ENCODE assay signal across 15 cellular contexts in genomic region chr2:97716695-97717617, GRCh38. TPM values are rescaled to one million over a fixed set of nuclear protein-coding genes. Genes with fewer than 3 reads are reported as not detected.
A peak's percentile ranks its signal among the peaks of the same experiment; 100 is the strongest.
DNase-seq lines count a peak whose midpoint lies in the region; ATAC-seq and TF ChIP-seq lines count a peak whose summit lies in the region.
"Had no signal": no experiment of that assay in that cellular context is flagged by ENCODE, and none has a peak within 500 bp of the region (broad histone marks: within the 10 kb centered on the region; RNA-seq: fewer than 3 reads in every experiment).

No MANE protein-coding gene starts in this region.

- peak overlapping the region; percentile 94 to 100 (median 98) for H3K27ac Mint-ChIP-seq in CD8-positive, alpha-beta memory T cell
- H3K27ac Mint-ChIP-seq in T-helper 2 cell treated with Interferon-gamma antibody and Interleukin-4, amounts not matched to agents 5 μg/mL and 100 μg/mL, for 36 hours = peak overlapping the region; percentile 94
- H3K27ac Mint-ChIP-seq in glutamatergic neuron (ENCODE audit: unreplicated experiment) = no peak overlapping the region
- peak overlapping the region; percentile 22 for H3K27ac Mint-ChIP-seq in progenitor cell of endocrine pancreas
- H3K27ac Mint-ChIP-seq: mesothelial cell of epicardium had no signal

- peak overlapping the region; percentile 41 for H3K27ac ChIP-seq in CD8-positive, alpha-beta memory T cell (ENCODE audit: low read depth, low read length)
- H3K27ac ChIP-seq: dorsolateral prefrontal cortex had no signal

- no peaks in the 10 kb centered on the region for H3K9me3 ChIP-seq in CD8-positive, alpha-beta memory T cell (ENCODE audit: low read length)

- peak overlapping the region; percentile 91 for H3K4me3 ChIP-seq in CD8-positive, alpha-beta memory T cell (ENCODE audit: low read length)
- H3K4me3 ChIP-seq: dorsolateral prefrontal cortex had no signal

- TF ChIP-seq CTCF in glutamatergic neuron (IDR thresholded peaks at IDR 0.05; ENCODE audit: partially characterized antibody, unreplicated experiment) (no peak), progenitor cell of endocrine pancreas (IDR thresholded peaks at IDR 0.05; ENCODE audit: unreplicated experiment) (no peak)

- H3K4me1 ChIP-seq in CD8-positive, alpha-beta memory T cell (ENCODE audit: insufficient read depth, low read length) = peaks cover 81% of the 10 kb centered on the region

- peak in 1 of 5 donors; percentile 40 for DNase-seq in CD8-positive, alpha-beta memory T cell
- no peak for DNase-seq in T-helper 2 cell treated with Interferon-gamma antibody and Interleukin-4, amounts not matched to agents 5 μg/mL and 100 μg/mL, for 36 hours (ENCODE audit: low spot score)
- peak; percentile 6 for DNase-seq in glutamatergic neuron
- no peak for DNase-seq in progenitor cell of endocrine pancreas (ENCODE audit: low spot score, unreplicated experiment)
- DNase-seq in stimulated activated CD4-positive, alpha-beta T cell treated with anti-CD3 and anti-CD28 coated beads, Interleukin-2, amount 100 ng/mL, for 24 hours = no peak
- DNase-seq: GDM1; IMR-90; stimulated activated CD4-positive, alpha-beta T cell treated with anti-CD3 and anti-CD28 coated beads, Interleukin-4, amount 100 ng/mL, for 24 hours; stimulated activated naive CD4-positive, alpha-beta T cell; T1000 had no signal

- POLR2A ChIA-PET in CD8-positive, alpha-beta memory T cell (lab: Charles Lee) = interaction anchor here (1.7 kb wide), 1 partner anchor 14 kb away, joined by 7 read pairs; no protein-coding TSS in a partner anchor

- H3K36me3 ChIP-seq in CD8-positive, alpha-beta memory T cell (ENCODE audit: insufficient read depth, low read length) = peaks cover 11% of the 10 kb centered on the region

- ATAC-seq in HG02938 (IDR thresholded peaks at IDR 0.05; ENCODE audit: unreplicated experiment) (no peak), HG02610 (IDR thresholded peaks at IDR 0.05; ENCODE audit: unreplicated experiment) (no peak)

- peaks cover 21 to 72% (median 24%) of the 10 kb centered on the region in 3 donors for H3K36me3 Mint-ChIP-seq in CD8-positive, alpha-beta memory T cell
- peaks cover 72% of the 10 kb centered on the region for H3K36me3 Mint-ChIP-seq in T-helper 2 cell treated with Interferon-gamma antibody and Interleukin-4, amounts not matched to agents 5 μg/mL and 100 μg/mL, for 36 hours (ENCODE audit: low read depth)
- H3K36me3 Mint-ChIP-seq in glutamatergic neuron (ENCODE audit: unreplicated experiment) = no peaks in the 10 kb centered on the region
- no peaks in the 10 kb centered on the region for H3K36me3 Mint-ChIP-seq in progenitor cell of endocrine pancreas (ENCODE audit: insufficient read depth)
- H3K36me3 Mint-ChIP-seq: mesothelial cell of epicardium had no signal

- H3K27me3 ChIP-seq in CD8-positive, alpha-beta memory T cell (ENCODE audit: insufficient read depth, low read length, poor library complexity, severe bottlenecking) = no peaks in the 10 kb centered on the region
- H3K27me3 ChIP-seq: dorsolateral prefrontal cortex had no signal

- H3K9me3 Mint-ChIP-seq in CD8-positive, alpha-beta memory T cell = no peaks in the 10 kb centered on the region
- H3K9me3 Mint-ChIP-seq in T-helper 2 cell treated with Interferon-gamma antibody and Interleukin-4, amounts not matched to agents 5 μg/mL and 100 μg/mL, for 36 hours = no peaks in the 10 kb centered on the region
- H3K9me3 Mint-ChIP-seq in glutamatergic neuron (ENCODE audit: unreplicated experiment) (peaks cover 2% of the 10 kb centered on the region), progenitor cell of endocrine pancreas (ENCODE audit: low read depth) (no peaks in the 10 kb centered on the region)
- H3K9me3 Mint-ChIP-seq: mesothelial cell of epicardium had no signal

- H3K27me3 Mint-ChIP-seq in CD8-positive, alpha-beta memory T cell = peaks cover 0 to 4% of the 10 kb centered on the region in 2 donors
- no peaks in the 10 kb centered on the region for H3K27me3 Mint-ChIP-seq in T-helper 2 cell treated with Interferon-gamma antibody and Interleukin-4, amounts not matched to agents 5 μg/mL and 100 μg/mL, for 36 hours (ENCODE audit: low read depth)
- peaks cover 2% of the 10 kb centered on the region for H3K27me3 Mint-ChIP-seq in glutamatergic neuron (ENCODE audit: unreplicated experiment)
- no peaks in the 10 kb centered on the region for H3K27me3 Mint-ChIP-seq in progenitor cell of endocrine pancreas

- CTCF ChIA-PET in CD8-positive, alpha-beta memory T cell (lab: Charles Lee) = interaction anchor here (1.4 to 16.2 kb wide), 5 partner anchors 8 to 126 kb away, joined by 3 to 301 read pairs (median 14); no protein-coding TSS in a partner anchor

- peak overlapping the region; percentile 89 to 99 (median 93) for H3K4me3 Mint-ChIP-seq in CD8-positive, alpha-beta memory T cell
- peak overlapping the region; percentile 98 for H3K4me3 Mint-ChIP-seq in T-helper 2 cell treated with Interferon-gamma antibody and Interleukin-4, amounts not matched to agents 5 μg/mL and 100 μg/mL, for 36 hours
- H3K4me3 Mint-ChIP-seq in glutamatergic neuron (ENCODE audit: unreplicated experiment) = no peak overlapping the region
- no peak overlapping the region for H3K4me3 Mint-ChIP-seq in progenitor cell of endocrine pancreas (ENCODE audit: low read depth)
- H3K4me3 Mint-ChIP-seq: mesothelial cell of epicardium had no signal

- H3K4me1 Mint-ChIP-seq in CD8-positive, alpha-beta memory T cell = peaks cover 81 to 93% (median 81%) of the 10 kb centered on the region in 3 donors
- peaks cover 68% of the 10 kb centered on the region for H3K4me1 Mint-ChIP-seq in T-helper 2 cell treated with Interferon-gamma antibody and Interleukin-4, amounts not matched to agents 5 μg/mL and 100 μg/mL, for 36 hours (ENCODE audit: low read depth)
- H3K4me1 Mint-ChIP-seq in glutamatergic neuron (ENCODE audit: low read depth, unreplicated experiment) = no peaks in the 10 kb centered on the region
- H3K4me1 Mint-ChIP-seq in progenitor cell of endocrine pancreas (ENCODE audit: low read depth) = peaks cover 24% of the 10 kb centered on the region

RNA-seq across cellular contexts. Expression of gene ZAP70, which starts 3.6 kb away (rescaled TPM):
- 100 to 1,000 TPM; 180 to 197 TPM for total RNA-seq in CD8-positive, alpha-beta memory T cell
- polyA plus RNA-seq in CD8-positive, alpha-beta memory T cell = 184 TPM
- 1.3 TPM for total RNA-seq in glutamatergic neuron (ENCODE audit: unreplicated experiment)
- total RNA-seq in progenitor cell of endocrine pancreas = 2.6 and 3.8 TPM in 2 replicates
- total RNA-seq: NCI-H460 had no signal

RNA-seq across cellular contexts. Expression of gene C2orf92, which starts 47.4 kb away (rescaled TPM):
- 1 to 10 TPM; 4.6 to 6.5 TPM for total RNA-seq in CD8-positive, alpha-beta memory T cell
- polyA plus RNA-seq in CD8-positive, alpha-beta memory T cell = not detected
- total RNA-seq in glutamatergic neuron (ENCODE audit: unreplicated experiment) (19.6 TPM), progenitor cell of endocrine pancreas (15.9 and 17.4 TPM in 2 replicates)

RNA-seq across cellular contexts. Expression of gene ACTR1B, which starts 53.1 kb away (rescaled TPM):
- 10 to 100 TPM; 76.6 to 80.6 TPM for total RNA-seq in CD8-positive, alpha-beta memory T cell
- polyA plus RNA-seq in CD8-positive, alpha-beta memory T cell = 16.5 TPM
- total RNA-seq in glutamatergic neuron (ENCODE audit: unreplicated experiment) (104 TPM), progenitor cell of endocrine pancreas (87.4 and 88.5 TPM in 2 replicates)

Comparison
In these comparisons a context has a peak if more than half of its experiments do, and no peak if none do; other contexts are left out.
1. H3K4me3 Mint-ChIP-seq: peak in CD8-positive, alpha-beta memory T cell (7 of 7) and T-helper 2 cell treated with Interferon-gamma antibody and Interleukin-4, amounts not matched to agents 5 μg/mL and 100 μg/mL, for 36 hours (single experiment); none in glutamatergic neuron (single experiment) and progenitor cell of endocrine pancreas (single experiment).
2. RNA of gene ZAP70, which starts 3.6 kb away (total RNA-seq): 180 to 197 TPM in CD8-positive, alpha-beta memory T cell; 2.6 to 3.8 TPM in progenitor cell of endocrine pancreas and 1.3 TPM in glutamatergic neuron (single experiment); every median in the first group is over 10 times any median in the second.